8 cellular contexts compared by ENCODE assay signal in genomic region chr1:228141082-228141870, GRCh38. TPM values are rescaled to one million over a fixed set of nuclear protein-coding genes. Genes with fewer than 3 reads are reported as not detected.
DNase-seq lines count a peak whose midpoint lies in the region; ATAC-seq and TF ChIP-seq lines count a peak whose summit lies in the region.

No MANE protein-coding gene starts in this region.

- no peaks in the 10 kb centered on the region for H3K27me3 ChIP-seq in SU-DHL-6 (ENCODE audit: low read length)
- H3K27me3 ChIP-seq in mononuclear cell (ENCODE audit: insufficient read depth, low read length) = no peaks in the 10 kb centered on the region
- H3K27me3 ChIP-seq in uterus = no peaks in the 10 kb centered on the region

- H3K4me3 ChIP-seq in SU-DHL-6 (ENCODE audit: insufficient read depth, low read length, poor library complexity, severe bottlenecking) (peak overlapping the region; percentile 94), mononuclear cell (ENCODE audit: low read length) (peak overlapping the region; percentile 82), uterus (peak overlapping the region; percentile 78 to 99)

- peaks cover 24% of the 10 kb centered on the region for H3K4me1 Mint-ChIP-seq in activated CD4-positive, alpha-beta T cell treated with anti-CD3 and anti-CD28 coated beads for 36 hours
- peaks cover 47 to 51% of the 10 kb centered on the region in 2 donors for H3K4me1 Mint-ChIP-seq in effector memory CD8-positive, alpha-beta T cell (ENCODE audit: low read depth in 2 of 2)

- no peaks in the 10 kb centered on the region for H3K9me3 Mint-ChIP-seq in activated CD4-positive, alpha-beta T cell treated with anti-CD3 and anti-CD28 coated beads for 36 hours (ENCODE audit: low read depth)
- no peaks in the 10 kb centered on the region for H3K9me3 Mint-ChIP-seq in effector memory CD8-positive, alpha-beta T cell

- ATAC-seq in activated CD4-positive, alpha-beta T cell treated with anti-CD3 and anti-CD28 coated beads for 36 hours = no peak
- no peak for ATAC-seq in effector memory CD8-positive, alpha-beta T cell (replicated peaks)
- ATAC-seq in GM21786 (IDR thresholded peaks at IDR 0.05; ENCODE audit: unreplicated experiment) (no peak), HG03039 (IDR thresholded peaks at IDR 0.05; ENCODE audit: unreplicated experiment) (no peak)

- DNase-seq in activated CD4-positive, alpha-beta T cell treated with anti-CD3 and anti-CD28 coated beads for 36 hours = peak; percentile 51
- DNase-seq in activated CD4-positive, alpha-beta T cell treated with anti-CD3 and anti-CD28 coated beads for 1 hour = no peak
- DNase-seq in effector memory CD8-positive, alpha-beta T cell = no peak
- DNase-seq in uterus = peak; percentile 51

- no peaks in the 10 kb centered on the region for H3K9me2 ChIP-seq in SU-DHL-6 (replicated peaks; ENCODE audit: insufficient read depth, low read length)

- H3F3A ChIP-seq in SU-DHL-6 (ENCODE audit: insufficient read depth) = peaks cover 9% of the 10 kb centered on the region

- H4K20me1 ChIP-seq in SU-DHL-6 (ENCODE audit: low read depth, low read length) = no peaks in the 10 kb centered on the region; the same call in 1 of the 2 replicates

- peaks cover 2% of the 10 kb centered on the region for H3K27me3 Mint-ChIP-seq in activated CD4-positive, alpha-beta T cell treated with anti-CD3 and anti-CD28 coated beads for 36 hours
- H3K27me3 Mint-ChIP-seq in effector memory CD8-positive, alpha-beta T cell = no peaks in the 10 kb centered on the region

- no peak overlapping the region for H2AFZ ChIP-seq in SU-DHL-6 (ENCODE audit: low read depth, low read length, severe bottlenecking)

- H3K36me3 ChIP-seq in SU-DHL-6 (ENCODE audit: low read length) = no peaks in the 10 kb centered on the region
- no peaks in the 10 kb centered on the region for H3K36me3 ChIP-seq in uterus

- H3K9me3 ChIP-seq in SU-DHL-6 (ENCODE audit: insufficient read depth, low read length) (no peaks in the 10 kb centered on the region), mononuclear cell (ENCODE audit: low read depth, low read length) (no peaks in the 10 kb centered on the region), uterus (no peaks in the 10 kb centered on the region)

- CTCF ChIA-PET in activated CD4-positive, alpha-beta T cell treated with anti-CD3 and anti-CD28 coated beads for 36 hours (lab: Charles Lee) = interaction anchor here (0.8 to 5.4 kb wide), 3 partner anchors 11 to 25 kb away, joined by 3 to 29 read pairs (median 8); partner anchors contain the start of gene IBA57

- H3K36me3 Mint-ChIP-seq in activated CD4-positive, alpha-beta T cell treated with anti-CD3 and anti-CD28 coated beads for 36 hours (ENCODE audit: low read depth) = peaks cover 30% of the 10 kb centered on the region
- peaks cover 37% of the 10 kb centered on the region for H3K36me3 Mint-ChIP-seq in effector memory CD8-positive, alpha-beta T cell (ENCODE audit: insufficient read depth)

- POLR2A ChIA-PET in activated CD4-positive, alpha-beta T cell treated with anti-CD3 and anti-CD28 coated beads for 36 hours (lab: Charles Lee) = interaction anchor here (1.0 to 1.2 kb wide), 2 partner anchors 24 to 25 kb away, joined by 3 to 4 read pairs; partner anchors contain the start of gene IBA57

- H3K27ac ChIP-seq in SU-DHL-6 (ENCODE audit: low read depth, low read length) = no peak overlapping the region
- peak overlapping the region; percentile 87 to 96 for H3K27ac ChIP-seq in uterus

- TF ChIP-seq POLR2A in uterus (IDR thresholded peaks at IDR 0.05) = no peak

- H3K4me3 Mint-ChIP-seq in activated CD4-positive, alpha-beta T cell treated with anti-CD3 and anti-CD28 coated beads for 36 hours = peak overlapping the region; percentile 97
- H3K4me3 Mint-ChIP-seq in effector memory CD8-positive, alpha-beta T cell = peak overlapping the region; percentile 95 to 97

- peaks cover 51% of the 10 kb centered on the region for H3K4me1 ChIP-seq in mononuclear cell (ENCODE audit: insufficient read depth, low read length)
- H3K4me1 ChIP-seq in uterus = peaks cover 0 to 26% of the 10 kb centered on the region in 2 donors

- peaks cover 58% of the 10 kb centered on the region for H3K79me2 ChIP-seq in SU-DHL-6 (ENCODE audit: insufficient read depth, low read length)

- TF ChIP-seq CTCF in SU-DHL-6 (IDR thresholded peaks at IDR 0.05; ENCODE audit: insufficient read depth, low read length, poor library complexity, severe bottlenecking) = no peak
- no peak for TF ChIP-seq CTCF in uterus (IDR thresholded peaks at IDR 0.05)

- intact Hi-C loops in activated CD4-positive, alpha-beta T cell treated with anti-CD3 and anti-CD28 coated beads for 36 hours (cut with DNase I, micrococcal nuclease) = loop anchor here in 1 of 2 experiments (5.0 kb wide), 1 partner anchor 71 kb away; no protein-coding TSS in a partner anchor
- intact Hi-C loops in uterus (cut with DNase I; ENCODE audit: low total_unique reads) = no loop called here

- H3K4me2 ChIP-seq in SU-DHL-6 (ENCODE audit: low read depth, low read length, poor library complexity, severe bottlenecking) = peak overlapping the region; percentile 89

- peak overlapping the region; percentile 89 for H3K9ac ChIP-seq in SU-DHL-6 (ENCODE audit: low read length)

- H3K27ac Mint-ChIP-seq in activated CD4-positive, alpha-beta T cell treated with anti-CD3 and anti-CD28 coated beads for 36 hours = peak overlapping the region; percentile 95
- H3K27ac Mint-ChIP-seq in effector memory CD8-positive, alpha-beta T cell = peak overlapping the region; percentile 95 to 98

RNA-seq across cellular contexts. Expression of gene GUK1, which starts 1.2 kb away (rescaled TPM):
- total RNA-seq in activated CD4-positive, alpha-beta T cell treated with anti-CD3 and anti-CD28 coated beads for 36 hours = 100 to 1,000 TPM; 196 to 270 TPM
- total RNA-seq in mononuclear cell (190 TPM), uterus (100 to 1,000 TPM; 124 to 406 (median 289) TPM)

RNA-seq across cellular contexts. Expression of gene GJC2, which starts 8.5 kb away (rescaled TPM):
- total RNA-seq in activated CD4-positive, alpha-beta T cell treated with anti-CD3 and anti-CD28 coated beads for 36 hours = under 1 TPM in 1 of 2 experiments, not detected in 1; 0.64 TPM
- total RNA-seq in mononuclear cell (0.84 TPM), uterus (10 to 100 TPM in 2 of 4 donors, 1 to 10 TPM in 2; 2.6 to 25.8 (median 10.7) TPM)

RNA-seq across cellular contexts. Expression of gene IBA57, which starts 24.3 kb away (rescaled TPM):
- 1 to 10 TPM; 6.0 to 8.3 TPM for total RNA-seq in activated CD4-positive, alpha-beta T cell treated with anti-CD3 and anti-CD28 coated beads for 36 hours
- total RNA-seq in mononuclear cell (4.7 TPM), uterus (10 to 100 TPM in 2 of 4 donors, 1 to 10 TPM in 2; 3.3 to 13.5 (median 7.5) TPM)

RNA-seq across cellular contexts. Expression of gene MRPL55, which starts 32.2 kb away (rescaled TPM):
- total RNA-seq in activated CD4-positive, alpha-beta T cell treated with anti-CD3 and anti-CD28 coated beads for 36 hours = 10 to 100 TPM; 51.0 to 57.7 TPM
- total RNA-seq in mononuclear cell (44.4 TPM), uterus (10 to 100 TPM; 19.4 to 43.4 (median 33.6) TPM)

RNA-seq across cellular contexts. Expression of gene C1orf35, which starts 38.2 kb away (rescaled TPM):
- 10 to 100 TPM; 14.6 to 22.5 TPM for total RNA-seq in activated CD4-positive, alpha-beta T cell treated with anti-CD3 and anti-CD28 coated beads for 36 hours
- total RNA-seq in mononuclear cell (6.1 TPM), uterus (10 to 100 TPM in 3 of 4 donors, not detected in 1; 10.6 to 18.6 (median 12.6) TPM)

Comparison
In these comparisons a context has a peak if more than half of its experiments do, and no peak if none do; other contexts are left out.
1. DNase-seq: peak in activated CD4-positive, alpha-beta T cell treated with anti-CD3 and anti-CD28 coated beads for 36 hours (single experiment) and uterus (2 of 2); none in activated CD4-positive, alpha-beta T cell treated with anti-CD3 and anti-CD28 coated beads for 1 hour (single experiment) and effector memory CD8-positive, alpha-beta T cell (0 of 3).
2. Peak in every context shown above with its lines, with median percentiles within 50 percentile points of each other: H3K4me3 ChIP-seq.